12 cellular contexts compared by ENCODE assay signal in the genomic region with DNA sequence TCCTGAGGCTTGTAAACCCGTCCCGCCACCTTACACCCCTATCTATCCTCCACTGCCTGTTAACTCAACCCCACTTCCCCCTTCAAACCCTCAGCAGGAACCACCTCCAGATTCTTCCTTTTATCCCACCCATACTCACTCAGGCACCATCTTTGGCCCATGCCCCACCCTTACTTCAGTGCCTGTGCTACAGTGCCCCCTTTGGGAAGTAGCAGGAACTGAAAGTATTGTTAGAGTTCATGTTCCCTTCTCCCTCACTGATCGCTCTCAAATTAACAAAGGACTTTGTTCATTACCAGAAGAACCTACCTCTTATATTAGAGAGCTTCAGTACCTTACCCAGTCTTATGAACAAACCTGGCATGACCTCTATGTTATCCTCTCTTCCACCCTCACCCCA.
DNase-seq lines count a peak whose midpoint lies in the region; ATAC-seq and TF ChIP-seq lines count a peak whose summit lies in the region.
"Had no signal": no experiment of that assay in that cellular context is flagged by ENCODE, and none has a peak within 500 bp of the region (broad histone marks: within the 10 kb centered on the region; RNA-seq: fewer than 3 reads in every experiment).

No MANE protein-coding gene starts in this region.

- no peak for DNase-seq in GM10266 (ENCODE audit: extremely low spot score)
- DNase-seq in UCSD-AML1 (lab: John Stamatoyannopoulos, UW; ENCODE audit: unreplicated experiment) = peak; percentile 7
- peak; percentile 5 for DNase-seq in iPS DF 4.7 (ENCODE audit: extremely low read depth, low spot score)
- no peak for DNase-seq in activated CD8-positive, alpha-beta memory T cell treated with anti-CD3 and anti-CD28 coated beads, Interleukin-2, amount 10 ng/mL, durations not matched to agents 7 days and 5 days
- no peak for DNase-seq in immature natural killer cell
- DNase-seq: CD8-positive, alpha-beta memory T cell; mesenchymal stem cell; nucleus accumbens had no signal

- no peak overlapping the region for H3K4me3 ChIP-seq in gastroesophageal sphincter

- no peak for ATAC-seq in activated CD8-positive, alpha-beta memory T cell treated with anti-CD3 and anti-CD28 coated beads, Interleukin-2, amount 10 ng/mL, durations not matched to agents 7 days and 5 days
- ATAC-seq in gastroesophageal sphincter (no peak), GM18868 (IDR thresholded peaks at IDR 0.05; ENCODE audit: unreplicated experiment) (no peak)

- no peaks in the 10 kb centered on the region for H3K4me1 ChIP-seq in gastroesophageal sphincter

- 93 to 100% methylated on average over 1 to 3 of the region's 3 CpGs for WGBS in gastroesophageal sphincter (ENCODE audit: low coverage in 1 of 2), 2 donors

- no peak for TF ChIP-seq EP300 in Ishikawa (IDR thresholded peaks at IDR 0.05; ENCODE audit: borderline replicate concordance)
- TF ChIP-seq EP300 in gastroesophageal sphincter (IDR thresholded peaks at IDR 0.05) = no peak

- H3K27me3 ChIP-seq in gastroesophageal sphincter = no peaks in the 10 kb centered on the region

- no peak overlapping the region for H3K27ac Mint-ChIP-seq in activated CD8-positive, alpha-beta memory T cell treated with anti-CD3 and anti-CD28 coated beads, Interleukin-2, amount 10 ng/mL, durations not matched to agents 7 days and 5 days
- H3K27ac Mint-ChIP-seq in immature natural killer cell = no peak overlapping the region
- H3K27ac Mint-ChIP-seq: brain; CD8-positive, alpha-beta memory T cell had no signal

- peaks cover 5% of the 10 kb centered on the region for H3K4me1 Mint-ChIP-seq in activated CD8-positive, alpha-beta memory T cell treated with anti-CD3 and anti-CD28 coated beads, Interleukin-2, amount 10 ng/mL, durations not matched to agents 7 days and 5 days
- no peaks in the 10 kb centered on the region for H3K4me1 Mint-ChIP-seq in immature natural killer cell
- H3K4me1 Mint-ChIP-seq: brain; CD8-positive, alpha-beta memory T cell had no signal

- H3K9me3 ChIP-seq in gastroesophageal sphincter = no peaks in the 10 kb centered on the region

- no peaks in the 10 kb centered on the region for H3K36me3 Mint-ChIP-seq in activated CD8-positive, alpha-beta memory T cell treated with anti-CD3 and anti-CD28 coated beads, Interleukin-2, amount 10 ng/mL, durations not matched to agents 7 days and 5 days
- no peaks in the 10 kb centered on the region for H3K36me3 Mint-ChIP-seq in immature natural killer cell
- H3K36me3 Mint-ChIP-seq: brain; CD8-positive, alpha-beta memory T cell had no signal

- TF ChIP-seq CTCF in GM10266 (IDR thresholded peaks at IDR 0.05; ENCODE audit: control insufficient read depth, insufficient read depth, low read depth, missing control alignments) (peak; percentile 15), gastroesophageal sphincter (IDR thresholded peaks at IDR 0.05) (no peak)

- TF ChIP-seq RAD21 in Ishikawa (IDR thresholded peaks at IDR 0.05; ENCODE audit: low read depth) = peak; percentile 47

- CTCF ChIA-PET in activated CD8-positive, alpha-beta memory T cell treated with anti-CD3 and anti-CD28 coated beads, Interleukin-2, amount 10 ng/mL, durations not matched to agents 7 days and 5 days (lab: Charles Lee) = no interaction called here

- H3K9me3 Mint-ChIP-seq in activated CD8-positive, alpha-beta memory T cell treated with anti-CD3 and anti-CD28 coated beads, Interleukin-2, amount 10 ng/mL, durations not matched to agents 7 days and 5 days (ENCODE audit: low read depth) = no peaks in the 10 kb centered on the region
- no peaks in the 10 kb centered on the region for H3K9me3 Mint-ChIP-seq in immature natural killer cell
- H3K9me3 Mint-ChIP-seq: brain; CD8-positive, alpha-beta memory T cell had no signal

- H3K36me3 ChIP-seq in gastroesophageal sphincter = no peaks in the 10 kb centered on the region

- TF ChIP-seq POLR2A in gastroesophageal sphincter (IDR thresholded peaks at IDR 0.05) = no peak

- no peak overlapping the region for H3K4me3 Mint-ChIP-seq in activated CD8-positive, alpha-beta memory T cell treated with anti-CD3 and anti-CD28 coated beads, Interleukin-2, amount 10 ng/mL, durations not matched to agents 7 days and 5 days
- H3K4me3 Mint-ChIP-seq in immature natural killer cell = no peak overlapping the region
- H3K4me3 Mint-ChIP-seq: brain; CD8-positive, alpha-beta memory T cell had no signal

- H3K27me3 Mint-ChIP-seq in activated CD8-positive, alpha-beta memory T cell treated with anti-CD3 and anti-CD28 coated beads, Interleukin-2, amount 10 ng/mL, durations not matched to agents 7 days and 5 days = peaks cover 6% of the 10 kb centered on the region
- peaks cover 0 to 2% (median 0%) of the 10 kb centered on the region in 3 donors for H3K27me3 Mint-ChIP-seq in immature natural killer cell (ENCODE audit: low read depth in 3 of 3)
- H3K27me3 Mint-ChIP-seq: brain had no signal

- H3K27ac ChIP-seq in gastroesophageal sphincter = no peak overlapping the region

TF ChIP-seq in Ishikawa, 13 proteins besides CTCF, POLR2A, EP300 and RAD21:
- TF ChIP-seq EGR1 (IDR thresholded peaks at IDR 0.05) (no peak), NFIC (IDR thresholded peaks at IDR 0.05) (no peak)
- TF ChIP-seq, protein P1, sequence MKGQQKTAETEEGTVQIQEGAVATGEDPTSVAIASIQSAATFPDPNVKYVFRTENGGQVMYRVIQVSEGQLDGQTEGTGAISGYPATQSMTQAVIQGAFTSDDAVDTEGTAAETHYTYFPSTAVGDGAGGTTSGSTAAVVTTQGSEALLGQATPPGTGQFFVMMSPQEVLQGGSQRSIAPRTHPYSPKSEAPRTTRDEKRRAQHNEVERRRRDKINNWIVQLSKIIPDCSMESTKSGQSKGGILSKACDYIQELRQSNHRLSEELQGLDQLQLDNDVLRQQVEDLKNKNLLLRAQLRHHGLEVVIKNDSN (IDR thresholded peaks at IDR 0.05) = no peak
- TF ChIP-seq, protein P2, sequence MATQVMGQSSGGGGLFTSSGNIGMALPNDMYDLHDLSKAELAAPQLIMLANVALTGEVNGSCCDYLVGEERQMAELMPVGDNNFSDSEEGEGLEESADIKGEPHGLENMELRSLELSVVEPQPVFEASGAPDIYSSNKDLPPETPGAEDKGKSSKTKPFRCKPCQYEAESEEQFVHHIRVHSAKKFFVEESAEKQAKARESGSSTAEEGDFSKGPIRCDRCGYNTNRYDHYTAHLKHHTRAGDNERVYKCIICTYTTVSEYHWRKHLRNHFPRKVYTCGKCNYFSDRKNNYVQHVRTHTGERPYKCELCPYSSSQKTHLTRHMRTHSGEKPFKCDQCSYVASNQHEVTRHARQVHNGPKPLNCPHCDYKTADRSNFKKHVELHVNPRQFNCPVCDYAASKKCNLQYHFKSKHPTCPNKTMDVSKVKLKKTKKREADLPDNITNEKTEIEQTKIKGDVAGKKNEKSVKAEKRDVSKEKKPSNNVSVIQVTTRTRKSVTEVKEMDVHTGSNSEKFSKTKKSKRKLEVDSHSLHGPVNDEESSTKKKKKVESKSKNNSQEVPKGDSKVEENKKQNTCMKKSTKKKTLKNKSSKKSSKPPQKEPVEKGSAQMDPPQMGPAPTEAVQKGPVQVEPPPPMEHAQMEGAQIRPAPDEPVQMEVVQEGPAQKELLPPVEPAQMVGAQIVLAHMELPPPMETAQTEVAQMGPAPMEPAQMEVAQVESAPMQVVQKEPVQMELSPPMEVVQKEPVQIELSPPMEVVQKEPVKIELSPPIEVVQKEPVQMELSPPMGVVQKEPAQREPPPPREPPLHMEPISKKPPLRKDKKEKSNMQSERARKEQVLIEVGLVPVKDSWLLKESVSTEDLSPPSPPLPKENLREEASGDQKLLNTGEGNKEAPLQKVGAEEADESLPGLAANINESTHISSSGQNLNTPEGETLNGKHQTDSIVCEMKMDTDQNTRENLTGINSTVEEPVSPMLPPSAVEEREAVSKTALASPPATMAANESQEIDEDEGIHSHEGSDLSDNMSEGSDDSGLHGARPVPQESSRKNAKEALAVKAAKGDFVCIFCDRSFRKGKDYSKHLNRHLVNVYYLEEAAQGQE (IDR thresholded peaks at IDR 0.05; ENCODE audit: low read depth) = no peak

Comparison
In these comparisons a context has a peak if more than half of its experiments do, and no peak if none do; other contexts are left out.
1. DNase-seq: peak in UCSD-AML1 (single experiment) and iPS DF 4.7 (single experiment); none in GM10266 (single experiment), activated CD8-positive, alpha-beta memory T cell treated with anti-CD3 and anti-CD28 coated beads, Interleukin-2, amount 10 ng/mL, durations not matched to agents 7 days and 5 days (single experiment) and immature natural killer cell (0 of 3).